In genomic region chr9:131679261-131680020, GRCh38 we compare ENCODE assay signal across 10 cellular contexts.
DNase-seq lines count a peak whose midpoint lies in the region; ATAC-seq and TF ChIP-seq lines count a peak whose summit lies in the region.
"Had no signal": no experiment of that assay in that cellular context is flagged by ENCODE, and none has a peak within 500 bp of the region (broad histone marks: within the 10 kb centered on the region; RNA-seq: fewer than 3 reads in every experiment).

No MANE protein-coding gene starts in this region.

- TF ChIP-seq POLR2A in upper lobe of left lung (IDR thresholded peaks at IDR 0.05) = no peak

- intact Hi-C loops in MCF 10A (cut with micrococcal nuclease) = no loop called here

- H3K27me3 ChIP-seq in upper lobe of left lung (no peaks in the 10 kb centered on the region), HAP-1 (ENCODE audit: low read depth) (no peaks in the 10 kb centered on the region)

- CTCF ChIA-PET in MCF 10A (lab: Yijun Ruan, JAX) = interaction anchor here (0.6 to 3.0 kb wide), 15 partner anchors 16 to 99 kb away, joined by 3 to 12 read pairs (median 3); no protein-coding TSS in a partner anchor

- POLR2A ChIA-PET in MCF 10A (lab: Yijun Ruan, JAX) = interaction anchor here (0.6 to 4.8 kb wide), 19 partner anchors 10 to 1736 kb away, joined by 3 to 72 read pairs (median 21); partner anchors contain the start of gene RAPGEF1

- H3K4me3 ChIP-seq in upper lobe of left lung (no peak overlapping the region), HAP-1 (no peak overlapping the region)

- no peaks in the 10 kb centered on the region for H3K9me3 ChIP-seq in upper lobe of left lung
- H3K9me3 ChIP-seq in HAP-1 = no peaks in the 10 kb centered on the region

- no peaks in the 10 kb centered on the region for H3K27me3 Mint-ChIP-seq in activated naive CD8-positive, alpha-beta T cell
- no peaks in the 10 kb centered on the region for H3K27me3 Mint-ChIP-seq in activated naive CD8-positive, alpha-beta T cell treated with anti-CD3 and anti-CD28 coated beads for 36 hours
- H3K27me3 Mint-ChIP-seq in MCF 10A (ENCODE audit: insufficient read depth, unreplicated experiment) = no peaks in the 10 kb centered on the region
- no peaks in the 10 kb centered on the region for H3K27me3 Mint-ChIP-seq in memory B cell

- in situ Hi-C loops in HAP-1 (cut with MboI; ENCODE audit: low sequenced_read_pairs) = no loop called here

- H3K36me3 Mint-ChIP-seq in activated naive CD8-positive, alpha-beta T cell = no peaks in the 10 kb centered on the region
- H3K36me3 Mint-ChIP-seq in activated naive CD8-positive, alpha-beta T cell treated with anti-CD3 and anti-CD28 coated beads for 36 hours = peaks cover 6% of the 10 kb centered on the region
- peaks cover 5% of the 10 kb centered on the region for H3K36me3 Mint-ChIP-seq in MCF 10A (ENCODE audit: insufficient read depth, unreplicated experiment)
- H3K36me3 Mint-ChIP-seq in memory B cell = peaks cover 7% of the 10 kb centered on the region

- H3K4me1 Mint-ChIP-seq in activated naive CD8-positive, alpha-beta T cell (ENCODE audit: low read depth) = peaks cover 76% of the 10 kb centered on the region
- H3K4me1 Mint-ChIP-seq in activated naive CD8-positive, alpha-beta T cell treated with anti-CD3 and anti-CD28 coated beads for 36 hours = peaks cover 69% of the 10 kb centered on the region
- peaks cover 44% of the 10 kb centered on the region for H3K4me1 Mint-ChIP-seq in MCF 10A (ENCODE audit: insufficient read depth, unreplicated experiment)
- peaks cover 76% of the 10 kb centered on the region for H3K4me1 Mint-ChIP-seq in memory B cell

- peak overlapping the region; percentile 54 for H3K27ac Mint-ChIP-seq in activated naive CD8-positive, alpha-beta T cell
- no peak overlapping the region for H3K27ac Mint-ChIP-seq in activated naive CD8-positive, alpha-beta T cell treated with anti-CD3 and anti-CD28 coated beads for 36 hours
- H3K27ac Mint-ChIP-seq in MCF 10A (ENCODE audit: low read depth, unreplicated experiment) = peak overlapping the region; percentile 90
- peak overlapping the region; percentile 97 for H3K27ac Mint-ChIP-seq in memory B cell

- no peak overlapping the region for H3K4me3 Mint-ChIP-seq in activated naive CD8-positive, alpha-beta T cell
- no peak overlapping the region for H3K4me3 Mint-ChIP-seq in activated naive CD8-positive, alpha-beta T cell treated with anti-CD3 and anti-CD28 coated beads for 36 hours
- H3K4me3 Mint-ChIP-seq in MCF 10A (ENCODE audit: unreplicated experiment) (no peak overlapping the region), memory B cell (no peak overlapping the region)

- no peak for TF ChIP-seq EP300 in upper lobe of left lung (IDR thresholded peaks at IDR 0.05)

- TF ChIP-seq CTCF in MCF 10A (IDR thresholded peaks at IDR 0.05; ENCODE audit: unreplicated experiment) = no peak
- TF ChIP-seq CTCF in upper lobe of left lung (IDR thresholded peaks at IDR 0.05) = no peak

- 88 to 96% methylated on average over 12 of the region's 12 CpGs for WGBS in upper lobe of left lung, 2 donors

- H3K9me3 Mint-ChIP-seq in activated naive CD8-positive, alpha-beta T cell (ENCODE audit: low read depth) = no peaks in the 10 kb centered on the region
- H3K9me3 Mint-ChIP-seq in activated naive CD8-positive, alpha-beta T cell treated with anti-CD3 and anti-CD28 coated beads for 36 hours = no peaks in the 10 kb centered on the region
- H3K9me3 Mint-ChIP-seq in MCF 10A (ENCODE audit: unreplicated experiment) (no peaks in the 10 kb centered on the region), memory B cell (no peaks in the 10 kb centered on the region)
- H3K9me3 Mint-ChIP-seq: activated naive CD4-positive, alpha-beta T cell treated with anti-CD3 and anti-CD28 coated beads for 36 hours had no signal

- H3K36me3 ChIP-seq in upper lobe of left lung = no peaks in the 10 kb centered on the region
- no peaks in the 10 kb centered on the region; the same call in 1 of the 2 replicates for H3K36me3 ChIP-seq in HAP-1 (replicated peaks)

- ATAC-seq in memory B cell (ENCODE audit: low read depth) = no peak
- no peak for ATAC-seq in upper lobe of left lung (ENCODE audit: low FRiP score in 2 of 2)
- no peak for ATAC-seq in GM18511 (IDR thresholded peaks at IDR 0.05; ENCODE audit: unreplicated experiment)

- peak overlapping the region; percentile 78 to 88 (median 84) for H3K27ac ChIP-seq in upper lobe of left lung
- H3K27ac ChIP-seq: C4-2B had no signal

- no TSS peak for BruUV-seq in MCF 10A (replicated peaks; lab: Mats Ljungman, UMichigan)

- H3K4me1 ChIP-seq in upper lobe of left lung (peaks cover 55 to 82% (median 67%) of the 10 kb centered on the region in 4 donors), HAP-1 (peaks cover 32% of the 10 kb centered on the region)

- DNase-seq in activated naive CD8-positive, alpha-beta T cell treated with anti-CD3 and anti-CD28 coated beads for 36 hours = no peak
- DNase-seq in MCF 10A (ENCODE audit: unreplicated experiment) (no peak), memory B cell (ENCODE audit: low spot score in 2 of 2) (no peak), upper lobe of left lung (no peak), A172 (ENCODE audit: low spot score) (no peak), HAP-1 (ENCODE audit: low spot score in 2 of 2) (no peak)
